8 cellular contexts compared by ENCODE assay signal in the genomic region with DNA sequence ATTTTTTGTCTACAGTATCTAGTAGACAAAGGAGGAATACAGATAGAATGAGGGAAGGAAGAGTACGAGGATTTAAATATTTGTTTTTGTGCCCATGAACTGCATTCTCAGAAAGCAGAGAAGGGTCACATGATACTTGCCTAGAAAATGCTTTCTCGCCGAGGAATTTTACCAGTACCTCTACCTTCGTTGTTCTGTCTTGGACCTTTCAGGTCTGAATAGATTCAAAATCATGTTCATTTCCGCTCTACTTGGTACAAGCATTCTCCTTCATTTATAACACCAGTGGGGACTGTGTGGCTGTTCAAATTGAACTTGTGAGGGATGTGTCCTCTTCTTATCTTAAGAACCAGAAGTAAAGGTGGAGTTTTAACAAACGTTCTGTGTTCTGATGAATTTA. TPM values are rescaled to one million over a fixed set of nuclear protein-coding genes. Genes with fewer than 3 reads are reported as not detected.
DNase-seq lines count a peak whose midpoint lies in the region; ATAC-seq, FAIRE-seq and TF ChIP-seq lines count a peak whose summit lies in the region.

No MANE protein-coding gene starts in this region.

- peaks cover 54% of the 10 kb centered on the region for H3K4me1 Mint-ChIP-seq in activated T-cell treated with anti-CD3 and anti-CD28 coated beads, Interleukin-2, amount 50 U/mL, for 4 hours (ENCODE audit: low read depth)
- H3K4me1 Mint-ChIP-seq in activated naive CD8-positive, alpha-beta T cell treated with anti-CD3 and anti-CD28 coated beads, Interleukin-2, amount 10 ng/mL, durations not matched to agents 7 days and 5 days, result peaks cover 44% of the 10 kb centered on the region

- H3K9ac ChIP-seq in HepG2 (ENCODE audit: insufficient read depth, low read depth, low read length), result peak overlapping the region; percentile 82; the same call in 1 of the 2 replicates

- H3K27ac ChIP-seq in HepG2 (ENCODE audit: extremely low read length, insufficient read depth, low read length) (no peak overlapping the region), transverse colon (peak overlapping the region; percentile 96 to 98 (median 96))

- POLR2A ChIA-PET in activated naive CD8-positive, alpha-beta T cell treated with anti-CD3 and anti-CD28 coated beads, Interleukin-2, amount 10 ng/mL, durations not matched to agents 7 days and 5 days (lab: Charles Lee), result no interaction called here
- POLR2A ChIA-PET in HepG2 (lab: Yijun Ruan, JAX), result no interaction called here

- in situ Hi-C loops in HepG2 (cut with HindIII; ENCODE audit: extremely low pct_ligation_motif_present, low pct_unique_long_range_greater_than_20kb), result loop anchor here (10.0 to 25.0 kb wide), 2 partner anchors 199 to 328 kb away; a partner anchor contains a TSS
- in situ Hi-C loops in transverse colon (cut with MboI; ENCODE audit: low pct_ligation_motif_present in 1 of 4, low pct_unique_long_range_greater_than_20kb in 1 of 4, low sequenced_read_pairs in 3 of 4), result loop anchor here in 1 of 4 donors (25.0 kb wide), 1 partner anchor 199 kb away; no protein-coding TSS in a partner anchor

- intact Hi-C loops in HepG2 (cut with micrococcal nuclease; ENCODE audit: unreplicated experiment), result loop anchor here (5.0 to 10.0 kb wide), 3 partner anchors 41 to 1962 kb away; a partner anchor contains a TSS
- intact Hi-C loops in transverse colon (cut with DNase I; ENCODE audit: low total_unique reads), result no loop called here

- no peaks in the 10 kb centered on the region for H3K9me3 ChIP-seq in HepG2 (ENCODE audit: low read length)
- no peaks in the 10 kb centered on the region for H3K9me3 ChIP-seq in transverse colon

- no peak for TF ChIP-seq EP300 in HepG2 (IDR thresholded peaks at IDR 0.05; ENCODE audit: low read depth in 2 of 2, low read length in 2 of 2)
- no peak for TF ChIP-seq EP300 in HepG2 (CRISPR knock-in tag; IDR thresholded peaks at IDR 0.05; ENCODE audit: borderline replicate concordance)
- no peak for TF ChIP-seq EP300 in transverse colon (IDR thresholded peaks at IDR 0.05; ENCODE audit: low read depth)

- H3K9me3 Mint-ChIP-seq in activated T-cell treated with anti-CD3 and anti-CD28 coated beads, Interleukin-2, amount 50 U/mL, for 4 hours, result no peaks in the 10 kb centered on the region
- no peaks in the 10 kb centered on the region for H3K9me3 Mint-ChIP-seq in activated naive CD8-positive, alpha-beta T cell treated with anti-CD3 and anti-CD28 coated beads, Interleukin-2, amount 10 ng/mL, durations not matched to agents 7 days and 5 days

- under 1% methylated on average over 6 of the region's 6 CpGs for WGBS in HepG2 (ENCODE audit: low lambda C conversion rate)
- 0 to 1% methylated on average over 4 to 6 of the region's 6 CpGs for WGBS in transverse colon (ENCODE audit: low coverage in 1 of 2), 2 donors

- peak overlapping the region; percentile 92 for H3K27ac Mint-ChIP-seq in activated naive CD8-positive, alpha-beta T cell treated with anti-CD3 and anti-CD28 coated beads, Interleukin-2, amount 10 ng/mL, durations not matched to agents 7 days and 5 days

- H3K27me3 Mint-ChIP-seq in activated T-cell treated with anti-CD3 and anti-CD28 coated beads, Interleukin-2, amount 50 U/mL, for 4 hours (ENCODE audit: low read depth), result no peaks in the 10 kb centered on the region
- H3K27me3 Mint-ChIP-seq in activated naive CD8-positive, alpha-beta T cell treated with anti-CD3 and anti-CD28 coated beads, Interleukin-2, amount 10 ng/mL, durations not matched to agents 7 days and 5 days, result no peaks in the 10 kb centered on the region

- H3K4me1 ChIP-seq in HepG2 (ENCODE audit: insufficient read depth, low read length), result peaks cover 37% of the 10 kb centered on the region
- H3K4me1 ChIP-seq in transverse colon, result peaks cover 11 to 60% (median 33%) of the 10 kb centered on the region in 4 donors

- H2AFZ ChIP-seq in HepG2 (ENCODE audit: low read length), result no peak overlapping the region

- no peak for TF ChIP-seq CTCF in HepG2 (CRISPR knock-in tag; IDR thresholded peaks at IDR 0.05)
- TF ChIP-seq CTCF in transverse colon (IDR thresholded peaks at IDR 0.05), result no peak

- no TSS peak for BruUV-seq in HepG2 (replicated peaks; lab: Mats Ljungman, UMichigan)

- no peak for ATAC-seq in activated T-cell treated with anti-CD3 and anti-CD28 coated beads, Interleukin-2, amount 50 U/mL, for 4 hours
- no peak for ATAC-seq in activated naive CD8-positive, alpha-beta T cell treated with anti-CD3 and anti-CD28 coated beads, Interleukin-2, amount 10 ng/mL, durations not matched to agents 7 days and 5 days (ENCODE audit: low read depth)
- ATAC-seq in HepG2, result no peak
- no peak for ATAC-seq in HG03135 (IDR thresholded peaks at IDR 0.05; ENCODE audit: unreplicated experiment)

- no peaks in the 10 kb centered on the region; a peak in 1 of 5 replicates for H3K27me3 ChIP-seq in HepG2 (ENCODE audit: control insufficient read depth in 1 of 2, insufficient read depth in 2 of 2, low read length in 2 of 2)
- H3K27me3 ChIP-seq in transverse colon, result no peaks in the 10 kb centered on the region

- H3K4me2 ChIP-seq in HepG2 (ENCODE audit: low read depth, low read length), result peak overlapping the region; percentile 81

- TF ChIP-seq RAD21 in HepG2 (CRISPR knock-in tag; IDR thresholded peaks at IDR 0.05), result no peak

- H3K79me2 ChIP-seq in HepG2 (ENCODE audit: insufficient read depth, low read length), result peaks cover 55% of the 10 kb centered on the region

- DNase-seq in activated T-cell treated with anti-CD3 and anti-CD28 coated beads, Interleukin-2, amount 50 U/mL, for 4 hours, result no peak
- no peak for DNase-seq in activated T-cell treated with anti-CD3 and anti-CD28 coated beads, Interleukin-2, amount 50 U/mL, for 48 hours
- DNase-seq in activated naive CD8-positive, alpha-beta T cell treated with anti-CD3 and anti-CD28 coated beads, Interleukin-2, amount 10 ng/mL, durations not matched to agents 7 days and 5 days, result no peak
- DNase-seq in HepG2 (ENCODE audit: low spot score), result peak; percentile 5
- no peak for DNase-seq in transverse colon
- DNase-seq in NCI-H345 (lab: John Stamatoyannopoulos, UW), result no peak
- no peak for DNase-seq in NCI-H1930 (lab: John Stamatoyannopoulos, UW)

- CTCF ChIA-PET in HepG2 (lab: Yijun Ruan, JAX; ENCODE audit: low intra/inter-chr PET ratio, low total read pairs), result no interaction called here

- no peak for TF ChIP-seq POLR2A in HepG2 (IDR thresholded peaks at IDR 0.05; ENCODE audit: insufficient read depth in 1 of 2, low read depth in 2 of 2, low read length in 2 of 2)
- TF ChIP-seq POLR2A in transverse colon (IDR thresholded peaks at IDR 0.05), result no peak

- H3K36me3 ChIP-seq in HepG2 (replicated peaks in 1 of 2; ENCODE audit: control insufficient read depth in 1 of 2, insufficient read depth in 2 of 2, low read length in 2 of 2), result peaks cover 0 to 22% of the 10 kb centered on the region in 2 experiments; a peak in 3 of 5 replicates
- H3K36me3 ChIP-seq in transverse colon, result peaks cover 0 to 6% (median 2%) of the 10 kb centered on the region in 4 donors

- peaks cover 34% of the 10 kb centered on the region for H4K20me1 ChIP-seq in HepG2 (ENCODE audit: insufficient read depth, low read length)

- FAIRE-seq in HepG2 (lab: Jason Lieb, UNC), result no peak

- peaks cover 34% of the 10 kb centered on the region for H3K36me3 Mint-ChIP-seq in activated T-cell treated with anti-CD3 and anti-CD28 coated beads, Interleukin-2, amount 50 U/mL, for 4 hours (ENCODE audit: insufficient read depth)
- H3K36me3 Mint-ChIP-seq in activated naive CD8-positive, alpha-beta T cell treated with anti-CD3 and anti-CD28 coated beads, Interleukin-2, amount 10 ng/mL, durations not matched to agents 7 days and 5 days, result peaks cover 28% of the 10 kb centered on the region

- H3K4me3 ChIP-seq in HepG2 (replicated peaks in 1 of 3; ENCODE audit: insufficient read depth in 1 of 3, low read depth in 2 of 3, low read length in 3 of 3) (peak overlapping the region; percentile 83 to 100 (median 96)), transverse colon (peak overlapping the region; percentile 72 to 91 (median 82))

- H3K4me3 Mint-ChIP-seq in activated T-cell treated with anti-CD3 and anti-CD28 coated beads, Interleukin-2, amount 50 U/mL, for 4 hours, result peak overlapping the region; percentile 86
- peak overlapping the region; percentile 88 for H3K4me3 Mint-ChIP-seq in activated naive CD8-positive, alpha-beta T cell treated with anti-CD3 and anti-CD28 coated beads, Interleukin-2, amount 10 ng/mL, durations not matched to agents 7 days and 5 days

TF ChIP-seq in HepG2, 621 proteins besides CTCF, POLR2A, EP300 and RAD21 (continues in another document):
- TF ChIP-seq ZNF251 (CRISPR knock-in tag; IDR thresholded peaks at IDR 0.05) (no peak), RORA (CRISPR knock-in tag; IDR thresholded peaks at IDR 0.05) (no peak), SAP130 (CRISPR knock-in tag; IDR thresholded peaks at IDR 0.05; ENCODE audit: low read depth) (peak; percentile 49)

RNA-seq across cellular contexts. Expression of a gene that starts 1.9 kb away (rescaled TPM):
- 10 to 100 TPM; 30.6 to 32.6 (median 31.7) TPM for total RNA-seq in activated T-cell treated with anti-CD3 and anti-CD28 coated beads, Interleukin-2, amount 50 U/mL, for 4 hours
- 10 to 100 TPM; 23.7 to 24.2 TPM for total RNA-seq in activated naive CD8-positive, alpha-beta T cell treated with anti-CD3 and anti-CD28 coated beads, Interleukin-2, amount 10 ng/mL, durations not matched to agents 7 days and 5 days
- total RNA-seq in HepG2 (2016; rRNA removed; fragmentation: Illumina TruSeq; extraction: Trizol), result 11.8 and 15.5 TPM in 2 replicates
- total RNA-seq in HepG2 (2016; cell fraction: cytosol; rRNA removed; fragmentation: Illumina TruSeq; extraction: Trizol; ENCODE audit: low read depth), result 1.1 and 1.3 TPM in 2 replicates
- 11.6 and 14.2 TPM in 2 replicates for total RNA-seq in HepG2 (2016; cell fraction: insoluble cytoplasmic fraction; rRNA removed; fragmentation: Illumina TruSeq; extraction: Trizol)
- 7.4 and 7.8 TPM in 2 replicates for total RNA-seq in HepG2 (2016; cell fraction: membrane; rRNA removed; fragmentation: Illumina TruSeq; extraction: Trizol)
- 14.3 and 15.3 TPM in 2 replicates for total RNA-seq in HepG2 (2016; cell fraction: nucleus; rRNA removed; fragmentation: Illumina TruSeq; extraction: Trizol)
- polyA plus RNA-seq in HepG2 (2011; rRNA removed), result 4.5 and 4.8 TPM in 2 replicates
- polyA plus RNA-seq in HepG2 (2011; cell fraction: cytosol; rRNA removed), result 2.9 and 4.1 TPM in 2 replicates
- polyA plus RNA-seq in HepG2 (2011; cell fraction: nucleus; rRNA removed), result 4.3 and 4.4 TPM in 2 replicates
- 5.4 and 5.8 TPM in 2 replicates for polyA plus RNA-seq in HepG2 (2012)
- 0.45 and 0.48 TPM in 2 replicates for polyA plus RNA-seq in HepG2 (2016; cell fraction: cytosol; fragmentation: Illumina TruSeq; extraction: Trizol; ENCODE audit: low read depth)
- 8.4 and 9.0 TPM in 2 replicates for polyA plus RNA-seq in HepG2 (2016; cell fraction: insoluble cytoplasmic fraction; fragmentation: Illumina TruSeq; extraction: Trizol; ENCODE audit: low read depth)
- polyA plus RNA-seq in HepG2 (2016; cell fraction: membrane; fragmentation: Illumina TruSeq; extraction: Trizol; ENCODE audit: low read depth), result 2.1 and 2.5 TPM in 2 replicates
- polyA plus RNA-seq in HepG2 (2016; cell fraction: nucleus; fragmentation: Illumina TruSeq; extraction: Trizol; ENCODE audit: insufficient read depth, low read depth), result 6.0 and 6.8 TPM in 2 replicates
- 25.6 and 31.9 TPM in 2 replicates for polyA minus RNA-seq in HepG2 (2011; rRNA and poly(A)+ RNA removed; ENCODE audit: low replicate concordance)
- 9.3 and 11.3 TPM in 2 replicates for polyA minus RNA-seq in HepG2 (2011; cell fraction: cytosol; rRNA and poly(A)+ RNA removed)
- 36.6 and 38.2 TPM in 2 replicates for polyA minus RNA-seq in HepG2 (2011; cell fraction: nucleus; rRNA and poly(A)+ RNA removed)
- total RNA-seq in transverse colon, result 10 to 100 TPM; 25.9 to 47.8 (median 41.4) TPM
